In the genomic region with DNA sequence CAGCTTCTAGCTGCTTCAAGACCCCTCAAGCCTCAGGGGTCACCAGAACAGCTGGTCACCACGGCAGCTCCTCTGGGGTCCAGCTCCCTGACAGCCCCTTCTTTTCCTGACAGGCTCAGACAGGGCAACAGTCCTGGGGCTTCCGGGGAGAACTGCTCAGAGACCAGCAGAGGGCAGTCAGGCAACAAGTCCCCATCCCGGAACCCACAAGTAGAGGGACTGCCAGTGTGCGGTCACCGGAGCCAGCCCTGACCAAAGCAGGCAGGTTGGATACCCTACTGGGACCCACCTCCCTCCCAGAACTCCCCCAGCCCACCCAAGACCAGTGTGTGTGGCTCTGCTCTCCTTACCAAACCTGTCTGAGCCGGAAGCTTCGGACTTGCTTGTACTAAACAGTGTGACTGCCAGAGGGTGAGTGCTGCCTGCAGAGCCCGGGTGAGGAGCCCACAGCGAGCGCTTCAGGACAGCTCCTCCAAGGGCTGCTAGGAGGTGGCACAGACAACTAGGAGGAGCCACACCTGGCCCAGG, we compare ENCODE assay signal across 8 cellular contexts. TPM values are rescaled to one million over a fixed set of nuclear protein-coding genes. Genes with fewer than 3 reads are reported as not detected.
DNase-seq lines count a peak whose midpoint lies in the region; ATAC-seq and TF ChIP-seq lines count a peak whose summit lies in the region.

No MANE protein-coding gene starts in this region.

- peak; percentile 74 for TF ChIP-seq CTCF in activated CD8-positive, alpha-beta T cell treated with anti-CD3 and anti-CD28 coated beads for 36 hours (IDR thresholded peaks at IDR 0.05)

- H3K27me3 Mint-ChIP-seq in activated CD8-positive, alpha-beta T cell treated with anti-CD3 and anti-CD28 coated beads for 36 hours = no peaks in the 10 kb centered on the region
- peaks cover 5% of the 10 kb centered on the region for H3K27me3 Mint-ChIP-seq in memory B cell

- peak; percentile 73 for ATAC-seq in GM18517 (IDR thresholded peaks at IDR 0.05; ENCODE audit: unreplicated experiment)
- ATAC-seq in activated CD8-positive, alpha-beta T cell treated with anti-CD3 and anti-CD28 coated beads for 36 hours = peak; percentile 92
- ATAC-seq in memory B cell (ENCODE audit: low read depth) = peak; percentile 91

- no peak overlapping the region for H3K27ac Mint-ChIP-seq in activated CD8-positive, alpha-beta T cell treated with anti-CD3 and anti-CD28 coated beads for 36 hours
- peak overlapping the region; percentile 58 for H3K27ac Mint-ChIP-seq in memory B cell

- intact Hi-C loops in activated CD8-positive, alpha-beta T cell treated with anti-CD3 and anti-CD28 coated beads for 36 hours (cut with micrococcal nuclease) = no loop called here

- H3K9me3 Mint-ChIP-seq in activated CD8-positive, alpha-beta T cell treated with anti-CD3 and anti-CD28 coated beads for 36 hours = no peaks in the 10 kb centered on the region
- no peaks in the 10 kb centered on the region for H3K9me3 Mint-ChIP-seq in memory B cell

- peak; percentile 89 for DNase-seq in ACHN
- peak; percentile 71 for DNase-seq in HK-2 (ENCODE audit: unreplicated experiment)
- DNase-seq in NCI-H82 treated with DMSO at 0.1 percent for 48 hours (lab: John Stamatoyannopoulos, UW; ENCODE audit: unreplicated experiment) = peak; percentile 57
- DNase-seq in activated CD8-positive, alpha-beta T cell treated with anti-CD3 and anti-CD28 coated beads for 36 hours = peak; percentile 77
- peak; percentile 23 for DNase-seq in effector CD8-positive, alpha-beta T cell (lab: John Stamatoyannopoulos, UW)
- DNase-seq in memory B cell (ENCODE audit: low spot score in 2 of 2) = peak; percentile 58 to 63
- peak; percentile 20 to 21 for DNase-seq in stimulated activated CD8-positive, alpha-beta memory T cell treated with anti-CD3 and anti-CD28 coated beads, Interleukin-15, amount 100 ng/mL, for 4 hours (ENCODE audit: low read depth in 2 of 2)

- no peak overlapping the region for H3K4me3 Mint-ChIP-seq in activated CD8-positive, alpha-beta T cell treated with anti-CD3 and anti-CD28 coated beads for 36 hours
- H3K4me3 Mint-ChIP-seq in memory B cell = peak overlapping the region; percentile 60

- POLR2A ChIA-PET in activated CD8-positive, alpha-beta T cell treated with anti-CD3 and anti-CD28 coated beads for 36 hours (lab: Charles Lee) = interaction anchor here (0.8 to 1.2 kb wide), 3 partner anchors 32 to 239 kb away, joined by 3 read pairs; a partner anchor contains a TSS

- no peaks in the 10 kb centered on the region for H3K36me3 Mint-ChIP-seq in activated CD8-positive, alpha-beta T cell treated with anti-CD3 and anti-CD28 coated beads for 36 hours (ENCODE audit: low read depth)
- H3K36me3 Mint-ChIP-seq in memory B cell = no peaks in the 10 kb centered on the region

- CTCF ChIA-PET in activated CD8-positive, alpha-beta T cell treated with anti-CD3 and anti-CD28 coated beads for 36 hours (lab: Charles Lee) = interaction anchor here (0.6 to 2.8 kb wide), 37 partner anchors 10 to 325 kb away, joined by 3 to 28 read pairs (median 4); no protein-coding TSS in a partner anchor

- H3K4me1 Mint-ChIP-seq in activated CD8-positive, alpha-beta T cell treated with anti-CD3 and anti-CD28 coated beads for 36 hours (ENCODE audit: low read depth) = no peaks in the 10 kb centered on the region
- peaks cover 4% of the 10 kb centered on the region for H3K4me1 Mint-ChIP-seq in memory B cell

- in situ Hi-C loops in ACHN (cut with HindIII; ENCODE audit: low pct_ligation_motif_present, low pct_unique_long_range_greater_than_20kb, low sequenced_read_pairs) = no loop called here

RNA-seq across cellular contexts. Expression of a gene that starts 40.3 kb away (rescaled TPM):
- 10 to 100 TPM; 49.3 to 50.9 TPM for total RNA-seq in activated CD8-positive, alpha-beta T cell treated with anti-CD3 and anti-CD28 coated beads for 36 hours

RNA-seq across cellular contexts. Expression of a gene that starts 51.8 kb away (rescaled TPM):
- total RNA-seq in activated CD8-positive, alpha-beta T cell treated with anti-CD3 and anti-CD28 coated beads for 36 hours = 1 to 10 TPM; 2.1 to 2.6 TPM

Comparison
In these comparisons a context has a peak if more than half of its experiments do, and no peak if none do; other contexts are left out.
1. Peak in every context shown above with its lines: DNase-seq and ATAC-seq.
2. DNase-seq: peak in every context shown above with its lines; median percentile 89 in ACHN; 77 in activated CD8-positive, alpha-beta T cell treated with anti-CD3 and anti-CD28 coated beads for 36 hours; 71 in HK-2; 60 in memory B cell; 57 in NCI-H82 treated with DMSO at 0.1 percent for 48 hours; 23 in effector CD8-positive, alpha-beta T cell; 20 in stimulated activated CD8-positive, alpha-beta memory T cell treated with anti-CD3 and anti-CD28 coated beads, Interleukin-15, amount 100 ng/mL, for 4 hours.